1 cellular context compared by ENCODE assay signal in genomic region chr4:185142563-185142910, GRCh38.
TF ChIP-seq lines count a peak whose summit lies in the region.

No MANE protein-coding gene starts in this region.

TF ChIP-seq in GM12878, 131 proteins besides CTCF, POLR2A, EP300 and RAD21 (continued from another document):
- TF ChIP-seq REST (IDR thresholded peaks at IDR 0.05; ENCODE audit: low read depth, low read length) (no peak), HSF1 (IDR thresholded peaks at IDR 0.05; ENCODE audit: low read depth, low read length) (no peak), SMC3 (IDR thresholded peaks at IDR 0.05; ENCODE audit: borderline replicate concordance, low read length) (no peak), PML (IDR thresholded peaks at IDR 0.05; ENCODE audit: low read length) (no peak), HDAC2 (IDR thresholded peaks at IDR 0.05) (no peak), CHD2 (IDR thresholded peaks at IDR 0.05; ENCODE audit: borderline replicate concordance, low read depth, low read length) (no peak), ZNF24 (IDR thresholded peaks at IDR 0.05) (peak; percentile 74), BMI1 (IDR thresholded peaks at IDR 0.05; ENCODE audit: borderline replicate concordance) (no peak), CEBPB (IDR thresholded peaks at IDR 0.05; ENCODE audit: borderline replicate concordance in 1 of 2, low read depth in 2 of 2, low read length in 2 of 2) (0 out of 4 replicates have a peak, but pooled peaks of 1 of the 2 experiments have one; percentile 19), FOS (IDR thresholded peaks at IDR 0.05; ENCODE audit: borderline replicate concordance, extremely low read depth, insufficient read length) (no peak), RAD51 (IDR thresholded peaks at IDR 0.05) (peak; percentile 35; the same call in 1 of the 2 replicates)
